Comparison of ENCODE assay signal across 2 cellular contexts in the genomic region with DNA sequence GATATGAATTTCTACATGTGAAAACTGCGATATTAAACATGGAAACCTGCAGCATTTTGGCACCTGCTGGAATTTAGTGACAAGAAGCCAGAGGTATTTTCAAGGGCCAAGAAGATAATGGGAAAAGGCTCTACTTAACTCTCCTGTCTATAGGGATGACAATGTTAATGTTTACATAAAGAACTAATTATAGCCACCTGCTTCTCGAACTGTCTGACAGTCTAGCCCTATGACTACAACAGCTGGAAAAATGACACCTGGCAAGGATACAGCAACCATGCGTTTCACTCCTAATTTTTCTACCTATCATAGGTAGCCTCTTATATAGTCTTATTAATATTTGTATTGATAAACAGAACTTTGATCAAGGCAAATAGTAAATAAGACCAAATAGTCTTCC.
TF ChIP-seq lines count a peak whose summit lies in the region.

No MANE protein-coding gene starts in this region.

TF ChIP-seq in IMR-90, 13 proteins besides CTCF, POLR2A, EP300 and RAD21 (continued from another document):
- TF ChIP-seq, protein P1, sequence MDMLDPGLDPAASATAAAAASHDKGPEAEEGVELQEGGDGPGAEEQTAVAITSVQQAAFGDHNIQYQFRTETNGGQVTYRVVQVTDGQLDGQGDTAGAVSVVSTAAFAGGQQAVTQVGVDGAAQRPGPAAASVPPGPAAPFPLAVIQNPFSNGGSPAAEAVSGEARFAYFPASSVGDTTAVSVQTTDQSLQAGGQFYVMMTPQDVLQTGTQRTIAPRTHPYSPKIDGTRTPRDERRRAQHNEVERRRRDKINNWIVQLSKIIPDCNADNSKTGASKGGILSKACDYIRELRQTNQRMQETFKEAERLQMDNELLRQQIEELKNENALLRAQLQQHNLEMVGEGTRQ (IDR thresholded peaks at IDR 0.05; ENCODE audit: low read depth, low read length) = no peak
- no peak for TF ChIP-seq SMC3 (IDR thresholded peaks at IDR 0.05; ENCODE audit: low read depth, low read length)
- no peak for TF ChIP-seq CHD1 (IDR thresholded peaks at IDR 0.05; ENCODE audit: low read depth, low read length)
- TF ChIP-seq, protein P2, sequence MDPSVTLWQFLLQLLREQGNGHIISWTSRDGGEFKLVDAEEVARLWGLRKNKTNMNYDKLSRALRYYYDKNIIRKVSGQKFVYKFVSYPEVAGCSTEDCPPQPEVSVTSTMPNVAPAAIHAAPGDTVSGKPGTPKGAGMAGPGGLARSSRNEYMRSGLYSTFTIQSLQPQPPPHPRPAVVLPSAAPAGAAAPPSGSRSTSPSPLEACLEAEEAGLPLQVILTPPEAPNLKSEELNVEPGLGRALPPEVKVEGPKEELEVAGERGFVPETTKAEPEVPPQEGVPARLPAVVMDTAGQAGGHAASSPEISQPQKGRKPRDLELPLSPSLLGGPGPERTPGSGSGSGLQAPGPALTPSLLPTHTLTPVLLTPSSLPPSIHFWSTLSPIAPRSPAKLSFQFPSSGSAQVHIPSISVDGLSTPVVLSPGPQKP (IDR thresholded peaks at IDR 0.05; ENCODE audit: borderline replicate concordance, low read depth, low read length) = no peak
- TF ChIP-seq FOS (IDR thresholded peaks at IDR 0.05; ENCODE audit: low read depth, low read length) = no peak

TF ChIP-seq in SK-N-SH treated with all-trans-retinoic acid at 6 μM for 48 hours, 23 proteins besides CTCF, POLR2A, EP300 and RAD21 (continued from another document):
- TF ChIP-seq, protein P3, sequence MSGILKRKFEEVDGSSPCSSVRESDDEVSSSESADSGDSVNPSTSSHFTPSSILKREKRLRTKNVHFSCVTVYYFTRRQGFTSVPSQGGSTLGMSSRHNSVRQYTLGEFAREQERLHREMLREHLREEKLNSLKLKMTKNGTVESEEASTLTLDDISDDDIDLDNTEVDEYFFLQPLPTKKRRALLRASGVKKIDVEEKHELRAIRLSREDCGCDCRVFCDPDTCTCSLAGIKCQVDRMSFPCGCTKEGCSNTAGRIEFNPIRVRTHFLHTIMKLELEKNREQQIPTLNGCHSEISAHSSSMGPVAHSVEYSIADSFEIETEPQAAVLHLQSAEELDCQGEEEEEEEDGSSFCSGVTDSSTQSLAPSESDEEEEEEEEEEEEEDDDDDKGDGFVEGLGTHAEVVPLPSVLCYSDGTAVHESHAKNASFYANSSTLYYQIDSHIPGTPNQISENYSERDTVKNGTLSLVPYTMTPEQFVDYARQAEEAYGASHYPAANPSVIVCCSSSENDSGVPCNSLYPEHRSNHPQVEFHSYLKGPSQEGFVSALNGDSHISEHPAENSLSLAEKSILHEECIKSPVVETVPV (CRISPR knock-in tag; IDR thresholded peaks at IDR 0.05) = no peak
- TF ChIP-seq ZC3H10 (CRISPR knock-in tag; IDR thresholded peaks at IDR 0.05) = no peak
- no peak for TF ChIP-seq ZFP3 (CRISPR knock-in tag; IDR thresholded peaks at IDR 0.05)
